In genomic region chr11:86537541-86538222, GRCh38 we compare ENCODE assay signal across 13 cellular contexts.
A peak's percentile ranks its signal among the peaks of the same experiment; 100 is the strongest.
DNase-seq lines count a peak whose midpoint lies in the region; ATAC-seq, FAIRE-seq and TF ChIP-seq lines count a peak whose summit lies in the region.
"Had no signal": no experiment of that assay in that cellular context is flagged by ENCODE, and none has a peak within 500 bp of the region (broad histone marks: within the 10 kb centered on the region; RNA-seq: fewer than 3 reads in every experiment).

No MANE protein-coding gene starts in this region.

- no peak overlapping the region for H3K27ac ChIP-seq in K562 (ENCODE audit: extremely low read depth, low read depth, low read length)
- H3K27ac ChIP-seq in liver (ENCODE audit: low read depth in 1 of 2, low read length in 2 of 2) = no peak overlapping the region
- H3K27ac ChIP-seq in stomach = no peak overlapping the region
- H3K27ac ChIP-seq: dorsolateral prefrontal cortex, gastroesophageal sphincter had no signal

- TF ChIP-seq RAD21 in K562 (CRISPR knock-in tag; conservative IDR thresholded peaks at IDR 0.05 in 1 of 2, IDR thresholded peaks at IDR 0.05 in 1 of 2) (no peak; a peak in 1 of 4 replicates), liver (IDR thresholded peaks at IDR 0.05) (peak; percentile 9 to 17)

- POLR2A ChIA-PET in K562 (lab: Yijun Ruan, JAX) = no interaction called here

- no peak for TF ChIP-seq POLR2A in K562 (conservative IDR thresholded peaks at IDR 0.05)
- TF ChIP-seq POLR2A in stomach (IDR thresholded peaks at IDR 0.05) = no peak

- 0 out of 6 replicates have a peak, but pooled peaks of 1 of the 3 experiments have one; percentile 14 for TF ChIP-seq CTCF in K562 (IDR thresholded peaks at IDR 0.05 in 2 of 3, conservative IDR thresholded peaks at IDR 0.05 in 1 of 3; ENCODE audit: insufficient read depth in 2 of 3, low read depth in 1 of 3, low read length in 3 of 3)
- no peak for TF ChIP-seq CTCF in liver (IDR thresholded peaks at IDR 0.05; ENCODE audit: low read depth, low read length, missing input control)
- no peak for TF ChIP-seq CTCF in stomach (IDR thresholded peaks at IDR 0.05)

- TF ChIP-seq EP300 in K562 (IDR thresholded peaks at IDR 0.05; ENCODE audit: low read length) (no peak), stomach (IDR thresholded peaks at IDR 0.05) (no peak)

- no peak overlapping the region for H2AFZ ChIP-seq in K562 (ENCODE audit: low read depth, low read length)

- no peaks in the 10 kb centered on the region for H3K79me2 ChIP-seq in K562 (ENCODE audit: control insufficient read depth, insufficient read depth, low read length)

- no peaks in the 10 kb centered on the region for H3K9me3 ChIP-seq in K562 (replicated peaks; ENCODE audit: control insufficient read depth, insufficient read depth, low read depth, low read length)
- H3K9me3 ChIP-seq in liver (ENCODE audit: control insufficient read depth in 4 of 4, low read length in 3 of 4) = no peaks in the 10 kb centered on the region
- no peaks in the 10 kb centered on the region for H3K9me3 ChIP-seq in stomach
- H3K9me3 ChIP-seq: gastroesophageal sphincter had no signal

- no peaks in the 10 kb centered on the region for H3K36me3 ChIP-seq in K562 (ENCODE audit: control insufficient read depth, insufficient read depth, low read length)
- H3K36me3 ChIP-seq in liver (ENCODE audit: control insufficient read depth in 4 of 4, insufficient read depth in 3 of 4, low read depth in 1 of 4, low read length in 3 of 4) = no peaks in the 10 kb centered on the region
- H3K36me3 ChIP-seq in stomach = no peaks in the 10 kb centered on the region
- H3K36me3 ChIP-seq: gastroesophageal sphincter had no signal

- no peaks in the 10 kb centered on the region for H3K9me1 ChIP-seq in K562 (ENCODE audit: control insufficient read depth, insufficient read depth, low read length)

- no peaks in the 10 kb centered on the region for H4K20me1 ChIP-seq in K562 (replicated peaks; ENCODE audit: control insufficient read depth, insufficient read depth, low read length)

- in situ Hi-C loops in K562 (cut with MboI) = no loop called here

- CTCF ChIA-PET in K562 (lab: Yijun Ruan, JAX; ENCODE audit: low intra/inter-chr PET ratio) = interaction anchor here (0.7 to 0.8 kb wide), 2 partner anchors 34 to 211 kb away, joined by 3 to 4 read pairs; no protein-coding TSS in a partner anchor

- peaks cover 0 to 3% of the 10 kb centered on the region in 2 experiments; a peak in 2 of 5 replicates for H3K27me3 ChIP-seq in K562 (ENCODE audit: control insufficient read depth in 2 of 2, insufficient read depth in 2 of 2, low read length in 2 of 2)
- no peaks in the 10 kb centered on the region for H3K27me3 ChIP-seq in liver (ENCODE audit: control insufficient read depth in 4 of 4, insufficient read depth in 4 of 4, low read length in 3 of 4)
- H3K27me3 ChIP-seq in stomach = no peaks in the 10 kb centered on the region
- H3K27me3 ChIP-seq: dorsolateral prefrontal cortex, gastroesophageal sphincter had no signal

- H3K4me3 ChIP-seq in K562 (no peak overlapping the region), liver (ENCODE audit: low read depth in 1 of 3, low read length in 3 of 3) (no peak overlapping the region), stomach (no peak overlapping the region)
- H3K4me3 ChIP-seq: dorsolateral prefrontal cortex, gastroesophageal sphincter had no signal

- no peak overlapping the region for H3K4me2 ChIP-seq in K562 (ENCODE audit: insufficient read depth, low read length)

- ATAC-seq in K562 = peak; percentile 60
- ATAC-seq: gastroesophageal sphincter had no signal

- intact Hi-C loops in K562 (cut with micrococcal nuclease) = no loop called here
- intact Hi-C loops in stomach (cut with DNase I; ENCODE audit: low total_unique reads) = no loop called here

- DNase-seq in DMS79 treated with DMSO at 0.1 percent for 48 hours (lab: John Stamatoyannopoulos, UW) (peak; percentile 63), LHCN-M2 (ENCODE audit: low read depth) (peak; percentile 27), K562 (ENCODE audit: extremely low read depth in 1 of 4, low spot score in 3 of 4) (no peak), NCI-H1105 (lab: John Stamatoyannopoulos, UW) (no peak), stomach (no peak), dedifferentiated amniotic fluid mesenchymal stem cell (ENCODE audit: extremely low spot score) (no peak)
- no peak for DNase-seq in activated CD8-positive, alpha-beta memory T cell treated with anti-CD3 and anti-CD28 coated beads, Interleukin-2, amount 50 U/mL, for 48 hours
- DNase-seq: CD4-positive, alpha-beta T cell; dorsolateral prefrontal cortex; kidney glomerular epithelial cell; NCI-H1417 had no signal

- FAIRE-seq in K562 (lab: Jason Lieb, UNC) = no peak

- no peak overlapping the region for H3K9ac ChIP-seq in K562 (ENCODE audit: insufficient read depth in 1 of 2, low read depth in 2 of 2, low read length in 2 of 2)
- no peak overlapping the region for H3K9ac ChIP-seq in liver (ENCODE audit: low read depth in 1 of 2, low read length in 2 of 2)

- H3K4me1 ChIP-seq in K562 (replicated peaks in 1 of 2; ENCODE audit: control insufficient read depth in 2 of 2, insufficient read depth in 2 of 2, low read length in 2 of 2) (no peaks in the 10 kb centered on the region), liver (ENCODE audit: control insufficient read depth in 4 of 4, insufficient read depth in 4 of 4, low read length in 3 of 4) (no peaks in the 10 kb centered on the region), stomach (no peaks in the 10 kb centered on the region)
- H3K4me1 ChIP-seq: gastroesophageal sphincter had no signal

- BruUV-seq in K562 (replicated peaks; lab: Mats Ljungman, UMichigan) = no TSS peak

TF ChIP-seq in K562, 482 proteins besides CTCF, POLR2A, EP300 and RAD21:
- TF ChIP-seq GTF2F1 (IDR thresholded peaks at IDR 0.05; ENCODE audit: low read depth, low read length) = no peak
- TF ChIP-seq ZNF354B (CRISPR knock-in tag; IDR thresholded peaks at IDR 0.05) = no peak
- TF ChIP-seq FUS (optimal IDR thresholded peaks at IDR 0.05; ENCODE audit: low read depth, low read length) = no peak
- no peak for TF ChIP-seq ZNF436 (CRISPR knock-in tag; IDR thresholded peaks at IDR 0.05)
- TF ChIP-seq MCM2 (IDR thresholded peaks at IDR 0.05; ENCODE audit: low read depth) = no peak
- no peak for TF ChIP-seq PBX2 (CRISPR knock-in tag; IDR thresholded peaks at IDR 0.05; ENCODE audit: low read depth)
- TF ChIP-seq PBX2 (tag; conservative IDR thresholded peaks at IDR 0.05; ENCODE audit: low read depth) = no peak

TF ChIP-seq in liver, 16 proteins besides CTCF, POLR2A, EP300 and RAD21 (continues in another document):
- no peak for TF ChIP-seq JUND (IDR thresholded peaks at IDR 0.05)
- TF ChIP-seq NR2F2 (IDR thresholded peaks at IDR 0.05) = no peak
- TF ChIP-seq FOXA2 (IDR thresholded peaks at IDR 0.05) = no peak
- TF ChIP-seq YY1 (IDR thresholded peaks at IDR 0.05) = no peak
- no peak for TF ChIP-seq GABPA (IDR thresholded peaks at IDR 0.05 in 1 of 2, conservative IDR thresholded peaks at IDR 0.05 in 1 of 2)
- no peak for TF ChIP-seq EGR1 (IDR thresholded peaks at IDR 0.05; ENCODE audit: low read depth in 2 of 2)
- no peak for TF ChIP-seq FOXA1 (IDR thresholded peaks at IDR 0.05)
- no peak for TF ChIP-seq ZBTB33 (IDR thresholded peaks at IDR 0.05)
- no peak for TF ChIP-seq HNF4G (IDR thresholded peaks at IDR 0.05)
- TF ChIP-seq REST (IDR thresholded peaks at IDR 0.05) = no peak
- TF ChIP-seq ATF3 (IDR thresholded peaks at IDR 0.05) = no peak
- TF ChIP-seq HNF4A (conservative IDR thresholded peaks at IDR 0.05) = no peak
- TF ChIP-seq SP1 (IDR thresholded peaks at IDR 0.05) = no peak

Comparison
In these comparisons a context has a peak if more than half of its experiments do, and no peak if none do; other contexts are left out.
1. DNase-seq: peak in DMS79 treated with DMSO at 0.1 percent for 48 hours (single experiment) and LHCN-M2 (single experiment); none in K562 (0 of 4), NCI-H1105 (single experiment), activated CD8-positive, alpha-beta memory T cell treated with anti-CD3 and anti-CD28 coated beads, Interleukin-2, amount 50 U/mL, for 48 hours (single experiment), stomach (single experiment) and dedifferentiated amniotic fluid mesenchymal stem cell (single experiment).